10 cellular contexts compared by ENCODE assay signal in genomic region chr2:62099523-62100175, GRCh38.
DNase-seq lines count a peak whose midpoint lies in the region; ATAC-seq and TF ChIP-seq lines count a peak whose summit lies in the region.
"Had no signal": no experiment of that assay in that cellular context is flagged by ENCODE, and none has a peak within 500 bp of the region (broad histone marks: within the 10 kb centered on the region; RNA-seq: fewer than 3 reads in every experiment).

No MANE protein-coding gene starts in this region.

- H3K27me3 ChIP-seq in upper lobe of right lung = no peaks in the 10 kb centered on the region

- TF ChIP-seq CTCF in GM10248 (IDR thresholded peaks at IDR 0.05; ENCODE audit: control extremely low read depth, extremely low read depth, low read depth, missing control alignments) (no peak), upper lobe of right lung (IDR thresholded peaks at IDR 0.05) (no peak)

- no peak overlapping the region for H3K4me3 Mint-ChIP-seq in activated CD4-positive, alpha-beta T cell treated with anti-CD3 and anti-CD28 coated beads, Interleukin-2, amount 10 ng/mL, durations not matched to agents 24 days and 14 days
- H3K4me3 Mint-ChIP-seq: neural crest cell had no signal

- no peak overlapping the region for H3K27ac Mint-ChIP-seq in activated CD4-positive, alpha-beta T cell treated with anti-CD3 and anti-CD28 coated beads, Interleukin-2, amount 10 ng/mL, durations not matched to agents 24 days and 14 days

- no peaks in the 10 kb centered on the region for H3K4me1 ChIP-seq in upper lobe of right lung

- H3K27me3 Mint-ChIP-seq in activated CD4-positive, alpha-beta T cell treated with anti-CD3 and anti-CD28 coated beads, Interleukin-2, amount 10 ng/mL, durations not matched to agents 24 days and 14 days = peaks cover 2% of the 10 kb centered on the region

- intact Hi-C loops in upper lobe of right lung (cut with DNase I) = no loop called here
- intact Hi-C loops in activated CD4-positive, alpha-beta T cell treated with anti-CD3 and anti-CD28 coated beads, Interleukin-2, amount 10 ng/mL, durations not matched to agents 24 days and 14 days (cut with micrococcal nuclease) = no loop called here

- H3K4me3 ChIP-seq in upper lobe of right lung = no peak overlapping the region

- H3K9me3 ChIP-seq in upper lobe of right lung = no peaks in the 10 kb centered on the region

- no peaks in the 10 kb centered on the region for H3K36me3 ChIP-seq in upper lobe of right lung

- H3K36me3 Mint-ChIP-seq in activated CD4-positive, alpha-beta T cell treated with anti-CD3 and anti-CD28 coated beads, Interleukin-2, amount 10 ng/mL, durations not matched to agents 24 days and 14 days (ENCODE audit: low read depth) = no peaks in the 10 kb centered on the region

- POLR2A ChIA-PET in GM10248 (lab: Yijun Ruan, JAX) = no interaction called here

- no peaks in the 10 kb centered on the region for H3K4me1 Mint-ChIP-seq in activated CD4-positive, alpha-beta T cell treated with anti-CD3 and anti-CD28 coated beads, Interleukin-2, amount 10 ng/mL, durations not matched to agents 24 days and 14 days

- no peaks in the 10 kb centered on the region for H3K9me3 Mint-ChIP-seq in activated CD4-positive, alpha-beta T cell treated with anti-CD3 and anti-CD28 coated beads, Interleukin-2, amount 10 ng/mL, durations not matched to agents 24 days and 14 days
- H3K9me3 Mint-ChIP-seq: neural crest cell had no signal

- DNase-seq in GM10248 (ENCODE audit: extremely low spot score) = peak; percentile 57
- DNase-seq in Kasumi-1 (lab: John Stamatoyannopoulos, UW) = peak; percentile 23 to 41
- no peak for DNase-seq in DMS 273 treated with DMSO at 0.1 percent for 48 hours (lab: John Stamatoyannopoulos, UW)
- no peak for DNase-seq in upper lobe of right lung
- DNase-seq in activated CD4-positive, alpha-beta T cell treated with anti-CD3 and anti-CD28 coated beads, Interleukin-2, amount 10 ng/mL, durations not matched to agents 24 days and 14 days = no peak
- DNase-seq: NCI-H1105 treated with DMSO at 0.1 percent for 48 hours had no signal

- CTCF ChIA-PET in GM10248 (lab: Yijun Ruan, JAX) = interaction anchor here (0.7 to 1.9 kb wide), 8 partner anchors 7 to 201 kb away, joined by 3 to 6 read pairs (median 3); no protein-coding TSS in a partner anchor

- no peak overlapping the region for H3K27ac ChIP-seq in upper lobe of right lung

- ATAC-seq in GM19328 (IDR thresholded peaks at IDR 0.05; ENCODE audit: unreplicated experiment) (peak; percentile 80), HG02884 (IDR thresholded peaks at IDR 0.05; ENCODE audit: unreplicated experiment) (peak; percentile 82), upper lobe of right lung (no peak), SK-N-SH treated with all-trans-retinoic acid at 6 μM for 48 hours (no peak)

TF ChIP-seq in SK-N-SH treated with all-trans-retinoic acid at 6 μM for 48 hours, 23 proteins besides CTCF, POLR2A, EP300 and RAD21:
- TF ChIP-seq TCF4 (CRISPR knock-in tag; IDR thresholded peaks at IDR 0.05; ENCODE audit: borderline replicate concordance) = no peak
- TF ChIP-seq POU6F1 (CRISPR knock-in tag; IDR thresholded peaks at IDR 0.05; ENCODE audit: borderline replicate concordance, low read depth) = no peak
- no peak for TF ChIP-seq PPARA (CRISPR knock-in tag; IDR thresholded peaks at IDR 0.05; ENCODE audit: borderline replicate concordance)
- TF ChIP-seq CSRNP3 (CRISPR knock-in tag; IDR thresholded peaks at IDR 0.05) = no peak
- no peak for TF ChIP-seq RARB (CRISPR knock-in tag; IDR thresholded peaks at IDR 0.05)
- TF ChIP-seq ARNTL (CRISPR knock-in tag; IDR thresholded peaks at IDR 0.05; ENCODE audit: borderline replicate concordance, low read depth) = no peak
- TF ChIP-seq ZNF8 (CRISPR knock-in tag; IDR thresholded peaks at IDR 0.05) = no peak
- TF ChIP-seq CSDC2 (CRISPR knock-in tag; IDR thresholded peaks at IDR 0.05) = no peak
- TF ChIP-seq TSHZ2 (CRISPR knock-in tag; IDR thresholded peaks at IDR 0.05) = no peak
- no peak for TF ChIP-seq PATZ1 (CRISPR knock-in tag; IDR thresholded peaks at IDR 0.05; ENCODE audit: borderline replicate concordance)
- TF ChIP-seq ISL1 (CRISPR knock-in tag; IDR thresholded peaks at IDR 0.05) = no peak
TF ChIP-seq in SK-N-SH treated with all-trans-retinoic acid at 6 μM for 48 hours: peak in this region for 0.

Comparison
In these comparisons a context has a peak if more than half of its experiments do, and no peak if none do; other contexts are left out.
1. DNase-seq: peak in GM10248 (single experiment) and Kasumi-1 (2 of 2); none in DMS 273 treated with DMSO at 0.1 percent for 48 hours (single experiment), upper lobe of right lung (single experiment) and activated CD4-positive, alpha-beta T cell treated with anti-CD3 and anti-CD28 coated beads, Interleukin-2, amount 10 ng/mL, durations not matched to agents 24 days and 14 days (single experiment).
2. ATAC-seq: peak in GM19328 (single experiment) and HG02884 (single experiment); none in upper lobe of right lung (single experiment) and SK-N-SH treated with all-trans-retinoic acid at 6 μM for 48 hours (single experiment).